2 cellular contexts compared by ENCODE assay signal in the genomic region with DNA sequence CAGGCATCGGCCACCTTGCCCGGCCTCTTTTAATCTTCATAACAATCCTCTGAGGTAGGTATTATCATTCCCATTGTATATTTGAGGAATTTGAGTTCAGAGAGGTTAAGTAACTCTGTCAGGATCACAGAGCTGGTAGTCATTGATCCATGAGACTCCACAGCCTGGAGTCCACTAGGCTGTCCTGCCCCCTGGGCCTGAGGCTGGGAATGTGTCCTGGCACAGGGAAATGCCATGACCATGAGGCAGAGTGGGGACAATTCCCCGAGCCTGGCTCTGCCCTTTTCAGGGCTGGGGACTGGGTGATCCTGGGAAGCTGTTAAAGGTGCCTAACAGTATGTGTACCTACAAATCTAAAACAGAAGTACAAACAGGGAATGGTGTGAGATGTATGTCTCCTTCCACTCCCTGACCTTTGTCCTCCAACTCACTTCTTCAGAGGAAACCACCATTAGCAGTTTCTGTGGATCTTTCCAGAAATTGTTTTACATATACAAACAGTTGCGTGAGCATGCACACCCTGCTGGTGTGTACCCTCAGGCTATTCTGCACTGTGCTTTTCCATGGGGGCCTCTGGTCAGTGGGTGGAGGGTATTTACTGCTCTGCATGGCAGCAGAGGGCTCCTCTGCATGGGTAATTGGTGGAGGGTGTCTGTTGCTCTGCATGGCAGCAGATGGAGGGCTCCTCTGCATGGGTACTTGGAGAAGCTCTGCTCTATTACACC.
TF ChIP-seq lines count a peak whose summit lies in the region.

No MANE protein-coding gene starts in this region.

TF ChIP-seq in A549, 52 proteins besides CTCF, POLR2A, EP300 and RAD21:
- TF ChIP-seq KDM1A (IDR thresholded peaks at IDR 0.05; ENCODE audit: low read depth) (peak; percentile 87), MAFK (IDR thresholded peaks at IDR 0.05; ENCODE audit: partially characterized antibody) (no peak), CHD4 (IDR thresholded peaks at IDR 0.05; ENCODE audit: borderline replicate concordance) (0 out of 2 replicates have a peak, but pooled peaks have one; percentile 46)

TF ChIP-seq in GM12891, 5 proteins besides CTCF, POLR2A, EP300 and RAD21:
- no peak for TF ChIP-seq POLR2AphosphoS5 (IDR thresholded peaks at IDR 0.05; ENCODE audit: low read depth, low read length)
- no peak for TF ChIP-seq TAF1 (IDR thresholded peaks at IDR 0.05; ENCODE audit: low read depth, low read length)
- TF ChIP-seq POU2F2 (IDR thresholded peaks at IDR 0.05; ENCODE audit: low read depth, low read length), result no peak
- TF ChIP-seq PAX5 (IDR thresholded peaks at IDR 0.05; ENCODE audit: insufficient read depth, low read length, severe bottlenecking), result no peak
- TF ChIP-seq SPI1 (IDR thresholded peaks at IDR 0.05; ENCODE audit: low read depth, low read length), result no peak
TF ChIP-seq in GM12891: peak in this region for 0.
